9 cellular contexts compared by ENCODE assay signal in genomic region chr2:230418341-230419016, GRCh38. TPM values are rescaled to one million over a fixed set of nuclear protein-coding genes. Genes with fewer than 3 reads are reported as not detected.
DNase-seq lines count a peak whose midpoint lies in the region; ATAC-seq and TF ChIP-seq lines count a peak whose summit lies in the region.
"Had no signal": no experiment of that assay in that cellular context is flagged by ENCODE, and none has a peak within 500 bp of the region (broad histone marks: within the 10 kb centered on the region; RNA-seq: fewer than 3 reads in every experiment).

No MANE protein-coding gene starts in this region.

- H3K4me3 ChIP-seq in GM12864 (ENCODE audit: low read depth, low read length) (peak overlapping the region; percentile 76), epithelial cell of proximal tubule (ENCODE audit: low read depth, low read length) (peak overlapping the region; percentile 4), skin epidermis (peak overlapping the region; percentile 17 to 61 (median 58))

- no peak for TF ChIP-seq CTCF in GM12864 (IDR thresholded peaks at IDR 0.05; ENCODE audit: low read depth, low read length, missing control alignments)
- no peak for TF ChIP-seq CTCF in epithelial cell of proximal tubule (conservative IDR thresholded peaks at IDR 0.05; ENCODE audit: low read depth, low read length)

- DNase-seq in GM12864 (ENCODE audit: low read depth): no peak
- peak; percentile 84 for DNase-seq in RPMI7951 (ENCODE audit: low read depth)
- DNase-seq in epithelial cell of proximal tubule (ENCODE audit: low read depth): no peak
- DNase-seq in DMS114 treated with DMSO at 0.1 percent for 48 hours (lab: John Stamatoyannopoulos, UW; ENCODE audit: unreplicated experiment): no peak
- DNase-seq in nucleus accumbens (lab: John Stamatoyannopoulos, UW): no peak
- DNase-seq: activated CD4-positive, alpha-beta T cell treated with anti-CD3 and anti-CD28 coated beads for 48 hours had no signal

- H3K27ac ChIP-seq in skin epidermis: peak overlapping the region in 11 of 21 experiments; percentile 2 to 99 (median 46)

- ATAC-seq in GM19328 (IDR thresholded peaks at IDR 0.05; ENCODE audit: unreplicated experiment): no peak
- no peak for ATAC-seq in HG02981 (IDR thresholded peaks at IDR 0.05; ENCODE audit: unreplicated experiment)

RNA-seq across cellular contexts. Expression of gene SP100, which starts 2.5 kb away (rescaled TPM):
- 127 and 129 TPM in 2 replicates for total RNA-seq in RPMI7951 (2014; rRNA removed; shearing (Covaris generic))
- 30.3 and 34.4 TPM in 2 replicates for total RNA-seq in epithelial cell of proximal tubule

Comparison
In these comparisons a context has a peak if more than half of its experiments do, and no peak if none do; other contexts are left out.
1. H3K4me3 ChIP-seq: peak in every context shown above with its lines; median percentile 76 in GM12864; 58 in skin epidermis; 4 in epithelial cell of proximal tubule.